Comparison of ENCODE assay signal across 8 cellular contexts in the genomic region with DNA sequence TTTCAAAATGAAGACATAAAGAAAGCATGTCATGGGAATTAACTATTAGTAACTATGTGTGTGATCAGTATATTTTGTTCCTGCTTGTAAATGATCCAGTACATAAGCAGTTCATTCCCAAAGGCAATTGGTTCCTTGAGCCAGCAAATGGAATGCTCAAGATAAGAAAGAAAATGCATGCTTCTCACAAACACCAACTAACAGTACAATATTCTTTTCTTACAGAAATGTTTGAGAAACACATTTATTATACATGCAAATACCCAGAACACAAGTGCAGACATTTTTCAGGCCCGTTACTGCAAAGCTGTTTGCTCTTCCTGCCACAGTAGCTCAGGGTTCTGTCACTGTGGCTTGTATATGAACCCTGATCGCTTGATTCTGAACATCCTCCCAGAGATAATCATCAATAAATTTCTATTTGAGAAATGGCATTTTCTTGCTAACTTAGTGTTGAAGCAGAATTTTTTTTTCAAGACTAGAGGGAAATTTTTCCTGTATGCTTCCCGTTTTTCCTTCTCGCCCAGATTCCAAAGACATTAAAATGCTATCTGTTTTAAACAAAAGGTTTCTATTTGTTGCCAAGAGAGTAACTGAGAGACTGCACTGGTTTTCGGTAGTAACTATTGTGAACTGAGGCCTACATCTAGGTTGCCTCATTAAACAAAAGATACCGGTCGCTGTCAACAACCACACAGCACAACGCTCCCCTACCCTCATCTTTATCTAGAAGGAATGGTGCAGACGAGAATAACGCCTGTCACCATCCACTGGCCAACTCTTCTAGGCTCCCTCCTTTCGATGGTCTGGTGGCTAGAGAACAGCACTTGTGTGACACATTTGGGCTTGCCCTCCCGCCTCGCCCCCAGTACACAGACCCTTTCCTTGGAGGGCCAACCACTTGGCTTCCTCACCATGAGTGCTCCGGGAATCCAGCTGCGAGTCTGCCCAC. TPM values are rescaled to one million over a fixed set of nuclear protein-coding genes. Genes with fewer than 3 reads are reported as not detected.
A peak's percentile ranks its signal among the peaks of the same experiment; 100 is the strongest.
DNase-seq lines count a peak whose midpoint lies in the region; ATAC-seq, FAIRE-seq and TF ChIP-seq lines count a peak whose summit lies in the region.

No MANE protein-coding gene starts in this region.

- H3K18ac ChIP-seq in neuronal stem cell (ENCODE audit: low read length) = peak overlapping the region; percentile 93

- H3K4me3 ChIP-seq in Loucy (ENCODE audit: low read length, poor library complexity, severe bottlenecking) = peak overlapping the region; percentile 93
- peak overlapping the region; percentile 79 to 91 for H3K4me3 ChIP-seq in foreskin fibroblast (ENCODE audit: low read depth in 1 of 2, low read length in 2 of 2)
- H3K4me3 ChIP-seq in neuronal stem cell (ENCODE audit: low read length in 2 of 2) = peak overlapping the region; percentile 91 to 96

- H3K4me2 ChIP-seq in Loucy (ENCODE audit: low read depth, low read length, poor library complexity, severe bottlenecking) (peak overlapping the region; percentile 99), neuronal stem cell (ENCODE audit: insufficient read depth, low read length, poor library complexity, severe bottlenecking) (peak overlapping the region; percentile 75)

- H3K9ac ChIP-seq in Loucy (ENCODE audit: low read depth, low read length, poor library complexity, severe bottlenecking) (peak overlapping the region; percentile 95), neuronal stem cell (ENCODE audit: low read depth, low read length, poor library complexity) (peak overlapping the region; percentile 94)

- H3K36me3 ChIP-seq in Loucy (ENCODE audit: insufficient read depth, low read length) = no peaks in the 10 kb centered on the region
- H3K36me3 ChIP-seq in neuronal stem cell (replicated peaks in 1 of 2; ENCODE audit: control insufficient read depth in 2 of 2, insufficient read depth in 2 of 2, low read length in 2 of 2) = no peaks in the 10 kb centered on the region

- H3F3A ChIP-seq in Loucy (ENCODE audit: low read depth) = no peaks in the 10 kb centered on the region

- H2BK5ac ChIP-seq in neuronal stem cell (ENCODE audit: low read length) = peak overlapping the region; percentile 88

- no peak for FAIRE-seq in D721Med (lab: Jason Lieb, UNC)

- WGBS in neuronal stem cell (ENCODE audit: extremely low coverage in 2 of 2, insufficient read length in 2 of 2, insufficient replicate concordance in 1 of 2), 2 donors = no CpG with 5 or more reads among the region's 15 CpGs

- H3K9me3 ChIP-seq in Loucy (ENCODE audit: insufficient read depth, low read depth, low read length) (no peaks in the 10 kb centered on the region), neuronal stem cell (replicated peaks in 1 of 2; ENCODE audit: control insufficient read depth in 2 of 2, insufficient read depth in 1 of 2, low read depth in 1 of 2, low read length in 2 of 2) (no peaks in the 10 kb centered on the region)

- H3K27me3 ChIP-seq in Loucy (ENCODE audit: insufficient read depth, low read length, poor library complexity, severe bottlenecking) = no peaks in the 10 kb centered on the region
- H3K27me3 ChIP-seq in neuronal stem cell (ENCODE audit: control insufficient read depth in 3 of 3, insufficient read depth in 3 of 3, low read depth in 1 of 3, low read length in 3 of 3) = no peaks in the 10 kb centered on the region

- H2BK12ac ChIP-seq in neuronal stem cell (ENCODE audit: low read length) = no peak overlapping the region

- H2BK15ac ChIP-seq in neuronal stem cell (ENCODE audit: low read length) = peak overlapping the region; percentile 96

- peaks cover 5% of the 10 kb centered on the region for H3K79me1 ChIP-seq in neuronal stem cell (ENCODE audit: low read depth, low read length)

- no peak overlapping the region for H3K4ac ChIP-seq in neuronal stem cell (ENCODE audit: low read length)

- H2AK5ac ChIP-seq in neuronal stem cell (ENCODE audit: low read depth, low read length) = peak overlapping the region; percentile 26

- no peak overlapping the region for H2BK120ac ChIP-seq in neuronal stem cell (ENCODE audit: low read depth, low read length)

- peak overlapping the region; percentile 9 for H4K91ac ChIP-seq in neuronal stem cell (ENCODE audit: low read depth, low read length, poor library complexity)

- no peaks in the 10 kb centered on the region for H3K9me2 ChIP-seq in Loucy (replicated peaks; ENCODE audit: low read depth, low read length)

- H2AFZ ChIP-seq in Loucy (ENCODE audit: low read length) (no peak overlapping the region), neuronal stem cell (ENCODE audit: low read length) (peak overlapping the region; percentile 84)

- no peak overlapping the region for H3K23ac ChIP-seq in neuronal stem cell (ENCODE audit: low read depth, low read length, poor library complexity)

- DNase-seq in EL (peak; percentile 49), foreskin fibroblast (peak in 1 of 2 donors; percentile 54), neuronal stem cell (ENCODE audit: low spot score) (no peak), D721Med (ENCODE audit: insufficient read length, low spot score) (no peak), GM19240 (ENCODE audit: insufficient read length, low spot score) (no peak)
- DNase-seq in activated T-cell treated with anti-CD3 and anti-CD28 coated beads, Interleukin-2, amount 50 U/mL, for 48 hours = peak; percentile 53 to 57

- no peak for ATAC-seq in HG03457 (IDR thresholded peaks at IDR 0.05; ENCODE audit: unreplicated experiment)

- H3K79me2 ChIP-seq in Loucy (ENCODE audit: insufficient read depth, low read length) = peaks cover 89% of the 10 kb centered on the region

- H3K27ac ChIP-seq in neuronal stem cell (replicated peaks; ENCODE audit: low read length) = peak overlapping the region; percentile 69

- peaks cover 55% of the 10 kb centered on the region for H3K4me1 ChIP-seq in Loucy (ENCODE audit: insufficient read depth, low read length, poor library complexity, severe bottlenecking)
- peaks cover 2 to 11% of the 10 kb centered on the region in 2 donors for H3K4me1 ChIP-seq in neuronal stem cell (ENCODE audit: control insufficient read depth in 2 of 2, insufficient read depth in 1 of 2, low read depth in 1 of 2, low read length in 2 of 2)

- no peak overlapping the region for H3K14ac ChIP-seq in neuronal stem cell (ENCODE audit: low read length)

- peaks cover 47% of the 10 kb centered on the region for H4K20me1 ChIP-seq in Loucy (ENCODE audit: insufficient read depth, low read length, poor library complexity, severe bottlenecking)

- TF ChIP-seq CTCF in Loucy (conservative IDR thresholded peaks at IDR 0.05; ENCODE audit: low read length) (no peak), foreskin fibroblast (IDR thresholded peaks at IDR 0.05; ENCODE audit: low read depth, low read length) (no peak), D721Med (IDR thresholded peaks at IDR 0.05; ENCODE audit: insufficient read depth, missing control alignments) (no peak)

- H4K8ac ChIP-seq in neuronal stem cell (ENCODE audit: low read depth, low read length) = no peak overlapping the region

RNA-seq across cellular contexts. Expression of gene GNAQ, which starts 1.7 kb away (rescaled TPM):
- polyA plus RNA-seq in neuronal stem cell (2013, experiment 1 of 2) = 32.3 TPM
- polyA plus RNA-seq in neuronal stem cell (2013, experiment 2 of 2) = 34.2 TPM

Comparison
In these comparisons a context has a peak if more than half of its experiments do, and no peak if none do; other contexts are left out.
1. DNase-seq: peak in EL (single experiment) and activated T-cell treated with anti-CD3 and anti-CD28 coated beads, Interleukin-2, amount 50 U/mL, for 48 hours (2 of 2); none in neuronal stem cell (single experiment), D721Med (single experiment) and GM19240 (single experiment).
2. Peak in every context shown above with its lines, with median percentiles within 50 percentile points of each other: H3K4me3 ChIP-seq.